ENCODE assay signal across 23 cellular contexts in the genomic region with DNA sequence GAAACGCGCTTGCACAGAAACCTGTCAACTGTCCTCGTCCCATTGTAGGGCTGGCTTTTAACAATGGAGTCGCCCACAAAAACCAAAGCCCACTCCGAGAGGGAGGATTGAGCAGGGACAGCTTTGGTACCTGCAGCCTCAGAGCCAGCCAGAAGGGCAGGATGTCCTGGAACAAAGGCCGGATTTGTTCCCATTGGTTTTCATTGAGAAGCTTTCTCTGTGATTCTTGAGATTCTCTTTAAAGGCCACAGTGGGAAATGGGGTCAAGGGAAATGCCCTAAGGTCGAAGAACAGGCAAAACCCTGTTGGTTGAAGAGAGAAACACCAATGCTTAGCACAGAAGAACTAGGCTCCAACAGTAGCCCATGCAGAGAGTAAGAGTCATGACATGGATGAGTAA.
"Had no signal": no experiment of that assay in that cellular context is flagged by ENCODE, and none has a peak within 500 bp of the region (broad histone marks: within the 10 kb centered on the region; RNA-seq: fewer than 3 reads in every experiment).

No MANE protein-coding gene starts in this region.

- ATAC-seq: activated T-helper 17 cell treated with anti-CD3 and anti-CD28 coated beads, Interleukin-2, amount 50 U/mL, for 72 hours; T-cell had no signal

- H3K4me1 Mint-ChIP-seq: activated T-helper 17 cell treated with anti-CD3 and anti-CD28 coated beads, Interleukin-2, amount 50 U/mL, for 72 hours had no signal

- H3K4me3 Mint-ChIP-seq: activated CD4-positive, alpha-beta memory T cell treated with anti-CD3 and anti-CD28 coated beads, Interleukin-2, amount 10 ng/mL, durations not matched to agents 7 days and 5 days; activated CD4-positive, alpha-beta T cell treated with anti-CD3 and anti-CD28 coated beads, Interleukin-2, amount 10 ng/mL, durations not matched to agents 7 days and 5 days; activated T-helper 17 cell treated with anti-CD3 and anti-CD28 coated beads, Interleukin-2, amount 50 U/mL, for 72 hours; brain; central memory CD8-positive, alpha-beta T cell; T-cell had no signal

- H3K9me3 Mint-ChIP-seq: activated CD4-positive, alpha-beta memory T cell treated with anti-CD3 and anti-CD28 coated beads, Interleukin-2, amount 10 ng/mL, durations not matched to agents 7 days and 5 days; activated CD4-positive, alpha-beta T cell treated with anti-CD3 and anti-CD28 coated beads, Interleukin-2, amount 10 ng/mL, durations not matched to agents 7 days and 5 days; activated T-helper 17 cell treated with anti-CD3 and anti-CD28 coated beads, Interleukin-2, amount 50 U/mL, for 72 hours; brain; central memory CD8-positive, alpha-beta T cell; T-cell had no signal

- H3K27ac Mint-ChIP-seq: activated CD4-positive, alpha-beta memory T cell treated with anti-CD3 and anti-CD28 coated beads, Interleukin-2, amount 10 ng/mL, durations not matched to agents 7 days and 5 days; activated T-helper 17 cell treated with anti-CD3 and anti-CD28 coated beads, Interleukin-2, amount 50 U/mL, for 72 hours; T-cell had no signal

- H3K36me3 Mint-ChIP-seq: brain, T-cell had no signal

- H3K27me3 Mint-ChIP-seq: activated CD4-positive, alpha-beta memory T cell treated with anti-CD3 and anti-CD28 coated beads, Interleukin-2, amount 10 ng/mL, durations not matched to agents 7 days and 5 days; activated CD4-positive, alpha-beta T cell treated with anti-CD3 and anti-CD28 coated beads, Interleukin-2, amount 10 ng/mL, durations not matched to agents 7 days and 5 days had no signal

- H3K27ac ChIP-seq: SK-N-MC, VCaP had no signal

- H3K9me3 ChIP-seq: MG63 had no signal

- H3K36me3 ChIP-seq: MG63 had no signal

- H3K27me3 ChIP-seq: MG63 had no signal

- H3K4me3 ChIP-seq: MG63, SK-N-MC had no signal

- DNase-seq: activated CD4-positive, alpha-beta memory T cell treated with anti-CD3 and anti-CD28 coated beads, Interleukin-2, amount 10 ng/mL, durations not matched to agents 7 days and 5 days; activated CD4-positive, alpha-beta T cell treated with anti-CD3 and anti-CD28 coated beads, Interleukin-2, amount 10 ng/mL, durations not matched to agents 7 days and 5 days; activated CD4-positive, CD25-positive, alpha-beta regulatory T cell; activated naive CD4-positive, alpha-beta T cell treated with anti-CD3 and anti-CD28 coated beads, Interleukin-2, amount 50 U/mL, for 16 hours; activated T-cell treated with anti-CD3 and anti-CD28 coated beads for 4 hours; activated T-cell treated with anti-CD3 and anti-CD28 coated beads, Interleukin-2, amount 50 U/mL, for 48 hours; amniotic stem cell; MG63; MV-4-11; NCI-H1092 treated with DMSO at 0.1 percent for 48 hours; NCI-H1436; NCI-H1694 treated with DMSO at 0.1 percent for 48 hours; NCI-H2029 treated with DMSO at 0.1 percent for 48 hours; NCI-H446; NCI-H524; SHP77 treated with DMSO at 0.1 percent for 48 hours; T-cell; T-helper 2 cell had no signal
